In the genomic region with DNA sequence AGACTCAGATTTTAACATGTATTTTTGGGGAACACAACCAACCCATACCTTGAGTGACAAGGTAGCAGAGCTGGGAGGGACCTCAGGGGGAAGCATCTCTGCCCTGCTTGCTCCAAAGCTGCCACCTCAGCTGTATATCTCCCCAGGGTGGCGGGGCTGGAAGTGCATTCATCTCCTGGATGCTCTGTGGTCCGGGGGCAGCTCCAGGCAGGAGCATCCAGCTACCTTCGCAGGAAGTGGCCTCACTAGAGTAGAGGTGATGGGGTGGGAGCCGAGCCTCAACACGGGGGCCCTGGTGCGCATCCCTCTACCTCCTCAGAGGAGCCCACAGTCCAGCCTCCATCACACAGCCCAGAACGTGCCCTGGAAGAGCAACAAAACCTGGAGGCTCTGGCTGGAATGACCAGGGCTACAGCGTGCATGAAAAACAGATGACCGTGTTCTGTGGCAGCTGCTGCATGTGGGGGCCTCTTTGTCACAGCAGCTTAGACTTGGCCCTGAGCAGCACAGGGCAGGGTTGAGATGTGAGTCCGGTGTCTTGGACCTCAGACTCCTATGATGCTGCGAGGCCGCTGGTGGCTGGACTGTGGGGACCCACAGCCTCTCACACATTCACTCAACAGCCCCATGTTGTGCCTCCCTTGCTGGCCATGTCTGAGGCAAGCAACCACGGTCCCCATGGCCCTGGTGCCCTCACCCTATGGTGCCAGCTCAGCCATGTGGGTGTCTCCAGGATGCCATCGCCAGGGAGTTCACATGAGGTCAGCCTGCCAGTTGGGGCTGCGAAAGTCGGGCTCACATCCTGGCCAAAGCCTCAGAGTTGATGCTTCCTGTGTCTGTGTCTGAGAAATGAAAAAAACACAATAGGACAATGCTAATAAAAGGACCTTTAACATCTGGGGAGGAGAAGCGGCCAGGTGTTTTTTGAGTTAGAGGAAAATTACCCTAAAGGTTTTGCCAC, we compare ENCODE assay signal across 1 cellular context.
TF ChIP-seq lines count a peak whose summit lies in the region.

No MANE protein-coding gene starts in this region.

TF ChIP-seq in SK-N-SH, 30 proteins besides CTCF, POLR2A, EP300 and RAD21 (continued from another document):
- no peak for TF ChIP-seq REST (IDR thresholded peaks at IDR 0.05; ENCODE audit: low read depth, low read length)
- no peak for TF ChIP-seq NRF1 (IDR thresholded peaks at IDR 0.05; ENCODE audit: low read depth, low read length)
- TF ChIP-seq MEF2A (IDR thresholded peaks at IDR 0.05; ENCODE audit: borderline replicate concordance, low read depth) = no peak
- TF ChIP-seq GABPA (IDR thresholded peaks at IDR 0.05; ENCODE audit: low read depth) = no peak
- no peak for TF ChIP-seq RFX5 (IDR thresholded peaks at IDR 0.05; ENCODE audit: low read length)
- no peak for TF ChIP-seq RXRA (IDR thresholded peaks at IDR 0.05; ENCODE audit: borderline replicate concordance, low read depth)
- TF ChIP-seq FOSL2 (IDR thresholded peaks at IDR 0.05; ENCODE audit: borderline replicate concordance, low read depth) = no peak
- TF ChIP-seq PBX3 (IDR thresholded peaks at IDR 0.05) = no peak
- no peak for TF ChIP-seq ELF1 (IDR thresholded peaks at IDR 0.05)
- no peak for TF ChIP-seq MAX (IDR thresholded peaks at IDR 0.05; ENCODE audit: low read depth)
- TF ChIP-seq EZH2phosphoT487 (IDR thresholded peaks at IDR 0.05; ENCODE audit: borderline replicate concordance, low read depth) = no peak
TF ChIP-seq in SK-N-SH: peak in this region for 0.
